Comparison of ENCODE assay signal across 1 cellular context in genomic region chr2:26414291-26414690, GRCh38.
TF ChIP-seq lines count a peak whose summit lies in the region.

No MANE protein-coding gene starts in this region.

TF ChIP-seq in GM23338, 12 proteins besides CTCF, POLR2A, EP300 and RAD21 (continued from another document):
- no peak for TF ChIP-seq ZNF462 (CRISPR knock-in tag; IDR thresholded peaks at IDR 0.05)
